In genomic region chr9:126398403-126399058, GRCh38 we compare ENCODE assay signal across 8 cellular contexts.
DNase-seq lines count a peak whose midpoint lies in the region; ATAC-seq and TF ChIP-seq lines count a peak whose summit lies in the region.

No MANE protein-coding gene starts in this region.

- DNase-seq in GM10266 (ENCODE audit: extremely low spot score), result peak; percentile 71
- peak; percentile 69 for DNase-seq in NB4 (ENCODE audit: low read depth)
- DNase-seq in activated CD4-positive, alpha-beta T cell treated with anti-CD3 and anti-CD28 coated beads for 1 hour, result peak; percentile 61
- DNase-seq in caudate nucleus (lab: John Stamatoyannopoulos, UW), result peak in 56 of 61 donors; percentile 29 to 87 (median 67)
- DNase-seq in left colon, result peak; percentile 49 to 83
- peak; percentile 76 for DNase-seq in stimulated activated CD4-positive, alpha-beta T cell treated with anti-CD3 and anti-CD28 coated beads, Interleukin-4, amount 100 ng/mL, for 1 hour

- H3K27ac ChIP-seq in caudate nucleus (ENCODE audit: low read depth, low read length), result peak overlapping the region; percentile 61

- ATAC-seq in left colon, result peak; percentile 90
- ATAC-seq in HG02973 (IDR thresholded peaks at IDR 0.05; ENCODE audit: unreplicated experiment), result no peak
- ATAC-seq in GM19351 (IDR thresholded peaks at IDR 0.05; ENCODE audit: unreplicated experiment), result no peak

- no peak for TF ChIP-seq POLR2A in NB4 (IDR thresholded peaks at IDR 0.05; ENCODE audit: extremely low read depth, insufficient read length)

- TF ChIP-seq CTCF in GM10266 (IDR thresholded peaks at IDR 0.05; ENCODE audit: control insufficient read depth, insufficient read depth, low read depth, missing control alignments), result peak; percentile 91
- peak; percentile 83 for TF ChIP-seq CTCF in NB4 (IDR thresholded peaks at IDR 0.05; ENCODE audit: low read depth, low read length)

- intact Hi-C loops in left colon (cut with DNase I, micrococcal nuclease), result loop anchor here in 1 of 2 donors (5.0 kb wide), 1 partner anchor 96 kb away; no protein-coding TSS in a partner anchor

- H3K4me3 ChIP-seq in NB4 (ENCODE audit: low read depth, low read length), result no peak overlapping the region
